18 cellular contexts compared by ENCODE assay signal in the genomic region with DNA sequence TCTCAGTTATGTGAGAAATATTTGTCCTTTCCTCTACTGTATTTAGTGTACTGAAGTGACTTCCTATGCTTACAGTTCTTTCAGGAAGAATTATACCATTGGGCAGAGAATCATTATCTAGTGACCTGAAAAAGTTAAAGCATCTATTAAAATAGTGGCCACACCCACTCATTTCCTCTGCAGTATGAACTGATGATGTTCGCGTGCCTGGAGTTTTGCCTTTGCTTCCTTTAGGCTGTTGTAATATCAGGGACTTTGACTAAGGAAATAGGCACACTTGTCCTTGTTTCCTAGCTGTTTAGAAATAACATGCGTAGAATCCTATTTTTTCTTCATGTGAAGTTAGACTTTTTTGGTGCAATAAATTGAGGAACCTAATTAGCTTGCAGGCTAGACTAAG.
DNase-seq lines count a peak whose midpoint lies in the region; ATAC-seq and TF ChIP-seq lines count a peak whose summit lies in the region.
"Had no signal": no experiment of that assay in that cellular context is flagged by ENCODE, and none has a peak within 500 bp of the region (broad histone marks: within the 10 kb centered on the region; RNA-seq: fewer than 3 reads in every experiment).

No MANE protein-coding gene starts in this region.

- H3K9me3 Mint-ChIP-seq in activated T-cell treated with anti-CD3 and anti-CD28 coated beads, Interleukin-2, amount 50 U/mL, for 4 hours, result no peaks in the 10 kb centered on the region
- H3K9me3 Mint-ChIP-seq: CD14-positive monocyte, H9 had no signal

- H3K4me3 ChIP-seq in SK-N-MC (no peak overlapping the region), fibroblast of pulmonary artery (replicated peaks; ENCODE audit: low read depth, low read length) (no peak overlapping the region)
- H3K4me3 ChIP-seq: SJSA1 had no signal

- peaks cover 21% of the 10 kb centered on the region for H3K36me3 Mint-ChIP-seq in activated T-cell treated with anti-CD3 and anti-CD28 coated beads, Interleukin-2, amount 50 U/mL, for 4 hours (ENCODE audit: insufficient read depth)

- ATAC-seq in GM18498 (IDR thresholded peaks at IDR 0.05; ENCODE audit: unreplicated experiment), result no peak
- ATAC-seq in HG02884 (IDR thresholded peaks at IDR 0.05; ENCODE audit: unreplicated experiment), result no peak
- ATAC-seq in Right ventricle myocardium inferior, result no peak
- ATAC-seq in activated T-cell treated with anti-CD3 and anti-CD28 coated beads, Interleukin-2, amount 50 U/mL, for 4 hours, result no peak

- TF ChIP-seq CTCF in 22Rv1 (IDR thresholded peaks at IDR 0.05) (no peak), C4-2B (conservative IDR thresholded peaks at IDR 0.05) (no peak), fibroblast of pulmonary artery (IDR thresholded peaks at IDR 0.05; ENCODE audit: low read length, missing control alignments) (no peak)

- DNase-seq in SK-N-MC (ENCODE audit: low read depth, low spot score), result peak; percentile 12
- peak; percentile 8 for DNase-seq in fibroblast of pulmonary artery (ENCODE audit: low read depth)
- no peak for DNase-seq in Right ventricle myocardium inferior (ENCODE audit: missing footprints)
- DNase-seq in activated T-cell treated with anti-CD3 and anti-CD28 coated beads, Interleukin-2, amount 50 U/mL, for 4 hours, result no peak
- DNase-seq: DMS79, H9, NCI-H1417 treated with DMSO at 0.1 percent for 48 hours, NCI-H1930, NCI-H226, NCI-H524 treated with DMSO at 0.1 percent for 48 hours had no signal

- intact Hi-C loops in Right ventricle myocardium inferior (cut with DNase I), result no loop called here

- H3K27ac ChIP-seq in 22Rv1, result peak overlapping the region; percentile 76
- peak overlapping the region; percentile 72 for H3K27ac ChIP-seq in C4-2B
- peak overlapping the region; percentile 70 for H3K27ac ChIP-seq in SK-N-MC
- H3K27ac ChIP-seq: HL-60, KMS-11, SJSA1 had no signal

- no peaks in the 10 kb centered on the region for H3K4me1 Mint-ChIP-seq in activated T-cell treated with anti-CD3 and anti-CD28 coated beads, Interleukin-2, amount 50 U/mL, for 4 hours (ENCODE audit: low read depth)
- H3K4me1 Mint-ChIP-seq: CD14-positive monocyte had no signal

- H3K27me3 Mint-ChIP-seq in activated T-cell treated with anti-CD3 and anti-CD28 coated beads, Interleukin-2, amount 50 U/mL, for 4 hours (ENCODE audit: low read depth), result no peaks in the 10 kb centered on the region

- no peaks in the 10 kb centered on the region for H3K9me3 ChIP-seq in SK-N-MC (ENCODE audit: low read depth, low read length)
- H3K9me3 ChIP-seq: SJSA1 had no signal

- no peaks in the 10 kb centered on the region; the same call in 1 of the 2 replicates for H3K36me3 ChIP-seq in SK-N-MC (ENCODE audit: insufficient read depth, low read length)

- H3K4me3 Mint-ChIP-seq in activated T-cell treated with anti-CD3 and anti-CD28 coated beads, Interleukin-2, amount 50 U/mL, for 4 hours, result no peak overlapping the region
- H3K4me3 Mint-ChIP-seq: CD14-positive monocyte, H9 had no signal

- H3K9ac ChIP-seq in SK-N-MC (ENCODE audit: insufficient read length), result no peak overlapping the region
- H3K9ac ChIP-seq: KMS-11 had no signal

Comparison
In these comparisons a context has a peak if more than half of its experiments do, and no peak if none do; other contexts are left out.
1. DNase-seq: peak in SK-N-MC (single experiment) and fibroblast of pulmonary artery (single experiment); none in Right ventricle myocardium inferior (single experiment) and activated T-cell treated with anti-CD3 and anti-CD28 coated beads, Interleukin-2, amount 50 U/mL, for 4 hours (single experiment).
2. Peak in every context shown above with its lines, with median percentiles within 50 percentile points of each other: H3K27ac ChIP-seq.